ENCODE assay signal across 8 cellular contexts in genomic region chr9:135908334-135909204, GRCh38. TPM values are rescaled to one million over a fixed set of nuclear protein-coding genes. Genes with fewer than 3 reads are reported as not detected.
A peak's percentile ranks its signal among the peaks of the same experiment; 100 is the strongest.
DNase-seq lines count a peak whose midpoint lies in the region; ATAC-seq and TF ChIP-seq lines count a peak whose summit lies in the region.

No MANE protein-coding gene starts in this region.

- peaks cover 50% of the 10 kb centered on the region for H3K4me1 Mint-ChIP-seq in CD14-positive monocyte

- ATAC-seq in HG02943 (IDR thresholded peaks at IDR 0.05; ENCODE audit: low read depth, unreplicated experiment) = peak; percentile 2
- peak in 1 of 2 donors; percentile 3 for ATAC-seq in activated naive CD4-positive, alpha-beta T cell treated with anti-CD3 and anti-CD28 coated beads, Interleukin-2, amount 50 U/mL, for 72 hours

- TF ChIP-seq EP300 in suprapubic skin (IDR thresholded peaks at IDR 0.05) = no peak

- peaks cover 0 to 2% (median 0%) of the 10 kb centered on the region in 3 donors for H3K27me3 Mint-ChIP-seq in CD14-positive monocyte (ENCODE audit: low read depth in 3 of 3)

- H3K9me3 Mint-ChIP-seq in CD14-positive monocyte = peaks cover 0 to 14% (median 5%) of the 10 kb centered on the region in 7 donors
- H3K9me3 Mint-ChIP-seq in activated naive CD4-positive, alpha-beta T cell treated with anti-CD3 and anti-CD28 coated beads, Interleukin-2, amount 50 U/mL, for 72 hours = peaks cover 11 to 22% of the 10 kb centered on the region in 2 donors

- TF ChIP-seq POLR2A in suprapubic skin (IDR thresholded peaks at IDR 0.05) = no peak

- H3K4me3 Mint-ChIP-seq in CD14-positive monocyte = peak overlapping the region; percentile 77 to 89

- H3K4me3 ChIP-seq in iPS-20b (ENCODE audit: low read length) (peak overlapping the region; percentile 74), suprapubic skin (peak overlapping the region; percentile 81)

- no peak overlapping the region for H3K27ac ChIP-seq in iPS-20b (ENCODE audit: low read length)
- peak overlapping the region; percentile 67 for H3K27ac ChIP-seq in suprapubic skin

- H3K27me3 ChIP-seq in iPS-20b (ENCODE audit: insufficient read depth, low read length) (peaks cover 12% of the 10 kb centered on the region; the same call in 1 of the 2 replicates), suprapubic skin (no peaks in the 10 kb centered on the region)

- peaks cover 39 to 51% of the 10 kb centered on the region in 2 donors for H3K36me3 Mint-ChIP-seq in CD14-positive monocyte
- H3K36me3 Mint-ChIP-seq in activated naive CD4-positive, alpha-beta T cell treated with anti-CD3 and anti-CD28 coated beads, Interleukin-2, amount 50 U/mL, for 72 hours = peaks cover 48 to 65% of the 10 kb centered on the region in 2 donors

- peak overlapping the region; percentile 45; the same call in 1 of the 2 replicates for H3K9ac ChIP-seq in iPS-20b (ENCODE audit: low read depth, low read length)

- intact Hi-C loops in CD14-positive monocyte (cut with micrococcal nuclease) = loop anchor here (2.0 to 10.0 kb wide), 3 partner anchors 16 to 336 kb away; partner anchors contain the start of genes QSOX2 (in 1 of the 2) and UBAC1 (in 1 of the 2)

- TF ChIP-seq CTCF in CD14-positive monocyte (IDR thresholded peaks at IDR 0.05) (no peak), suprapubic skin (IDR thresholded peaks at IDR 0.05) (no peak), GM10266 (IDR thresholded peaks at IDR 0.05; ENCODE audit: control insufficient read depth, insufficient read depth, low read depth, missing control alignments) (no peak)

- H3K27ac Mint-ChIP-seq in CD14-positive monocyte = peak overlapping the region; percentile 72 to 85 (median 77)
- peak overlapping the region; percentile 0 to 46 for H3K27ac Mint-ChIP-seq in activated naive CD4-positive, alpha-beta T cell treated with anti-CD3 and anti-CD28 coated beads, Interleukin-2, amount 50 U/mL, for 72 hours

- 82% methylated on average over 17 of the region's 33 CpGs for WGBS in suprapubic skin

- peaks cover 35% of the 10 kb centered on the region for H3K36me3 ChIP-seq in iPS-20b (ENCODE audit: insufficient read depth, low read depth, low read length)
- H3K36me3 ChIP-seq in suprapubic skin = peaks cover 27% of the 10 kb centered on the region

- peaks cover 6% of the 10 kb centered on the region for H3K9me3 ChIP-seq in iPS-20b (ENCODE audit: insufficient read depth, low read depth, low read length)
- peaks cover 2% of the 10 kb centered on the region for H3K9me3 ChIP-seq in suprapubic skin

- peaks cover 7% of the 10 kb centered on the region; the same call in 1 of the 2 replicates for H3K4me1 ChIP-seq in iPS-20b (ENCODE audit: insufficient read depth, low read length)
- H3K4me1 ChIP-seq in suprapubic skin = peaks cover 48% of the 10 kb centered on the region

- DNase-seq in CD14-positive monocyte (ENCODE audit: low spot score) (no peak), suprapubic skin (ENCODE audit: low spot score in 2 of 2) (no peak), mucosa of gallbladder (ENCODE audit: low spot score) (no peak), AG08395 (ENCODE audit: low spot score) (no peak), GM10266 (ENCODE audit: extremely low spot score) (no peak)
- peak in 1 of 2 donors; percentile 57 for DNase-seq in activated naive CD4-positive, alpha-beta T cell treated with anti-CD3 and anti-CD28 coated beads, Interleukin-2, amount 50 U/mL, for 72 hours (ENCODE audit: low spot score in 2 of 2)

RNA-seq across cellular contexts. Expression of gene CAMSAP1, which starts 1.2 kb away (rescaled TPM):
- polyA plus RNA-seq in CD14-positive monocyte = under 1 TPM; 0.71 to 0.75 TPM
- 10 to 100 TPM; 38.1 to 40.6 TPM for total RNA-seq in activated naive CD4-positive, alpha-beta T cell treated with anti-CD3 and anti-CD28 coated beads, Interleukin-2, amount 50 U/mL, for 72 hours
- total RNA-seq in suprapubic skin (10 to 100 TPM; 42.0 to 58.3 (median 54.9) TPM), mucosa of gallbladder (24.4 TPM)

RNA-seq across cellular contexts. Expression of gene UBAC1, which starts 52.6 kb away (rescaled TPM):
- 10 to 100 TPM; 35.8 to 52.5 TPM for polyA plus RNA-seq in CD14-positive monocyte
- 10 to 100 TPM; 39.8 to 46.7 TPM for total RNA-seq in activated naive CD4-positive, alpha-beta T cell treated with anti-CD3 and anti-CD28 coated beads, Interleukin-2, amount 50 U/mL, for 72 hours
- total RNA-seq in suprapubic skin (10 to 100 TPM; 68.2 to 94.5 (median 83.8) TPM), mucosa of gallbladder (35.0 TPM)
